30 cellular contexts compared by ENCODE assay signal in genomic region chr3:100027321-100027720, GRCh38.
DNase-seq lines count a peak whose midpoint lies in the region; ATAC-seq, FAIRE-seq and TF ChIP-seq lines count a peak whose summit lies in the region.
"Had no signal": no experiment of that assay in that cellular context is flagged by ENCODE, and none has a peak within 500 bp of the region (broad histone marks: within the 10 kb centered on the region; RNA-seq: fewer than 3 reads in every experiment).

No MANE protein-coding gene starts in this region.

- FAIRE-seq in astrocyte (lab: Jason Lieb, UNC) (no peak), keratinocyte (lab: Jason Lieb, UNC) (peak; percentile 34)
- FAIRE-seq: H1, HTR-8/SVneo had no signal

- H3K79me2 ChIP-seq in astrocyte (ENCODE audit: insufficient read depth, low read length) (no peaks in the 10 kb centered on the region), keratinocyte (ENCODE audit: control insufficient read depth, insufficient read depth, low read length) (no peaks in the 10 kb centered on the region)

- H3K4me3 ChIP-seq in IMR-90 (ENCODE audit: insufficient read depth, low read depth, low read length), result no peak overlapping the region
- no peak overlapping the region for H3K4me3 ChIP-seq in astrocyte (ENCODE audit: insufficient read depth, low read depth, low read length)
- no peak overlapping the region for H3K4me3 ChIP-seq in keratinocyte (ENCODE audit: control insufficient read depth in 2 of 3, extremely low read depth in 1 of 3, insufficient read depth in 2 of 3, low read depth in 1 of 3, low read length in 3 of 3)

- H2AFZ ChIP-seq in IMR-90 (replicated peaks; ENCODE audit: low read length, poor library complexity), result no peak overlapping the region
- H2AFZ ChIP-seq in astrocyte (ENCODE audit: low read depth, low read length), result no peak overlapping the region
- H2AFZ ChIP-seq in keratinocyte (ENCODE audit: control insufficient read depth, low read length), result no peak overlapping the region

- H3K27me3 Mint-ChIP-seq in astrocyte (ENCODE audit: low read depth, unreplicated experiment), result no peaks in the 10 kb centered on the region
- H3K27me3 Mint-ChIP-seq: CD8-positive, alpha-beta memory T cell had no signal

- CTCF ChIA-PET in IMR-90 (lab: Yijun Ruan, JAX), result no interaction called here

- BruUV-seq in IMR-90 (replicated peaks; lab: Mats Ljungman, UMichigan), result no TSS peak

- H3K27ac Mint-ChIP-seq in astrocyte (ENCODE audit: unreplicated experiment), result no peak overlapping the region
- H3K27ac Mint-ChIP-seq: CD14-positive monocyte; CD8-positive, alpha-beta memory T cell had no signal

- H3K4me2 ChIP-seq in IMR-90 (ENCODE audit: low read depth, low read length) (no peak overlapping the region), astrocyte (ENCODE audit: low read length) (no peak overlapping the region), keratinocyte (ENCODE audit: control insufficient read depth, extremely low read depth, insufficient read depth, low read depth, low read length) (no peak overlapping the region)
- H3K4me2 ChIP-seq: SK-N-SH had no signal

- no peak overlapping the region for H3K23ac ChIP-seq in IMR-90 (ENCODE audit: low read depth, low read length)

- no peak overlapping the region for H2BK120ac ChIP-seq in IMR-90 (ENCODE audit: low read depth, low read length)

- intact Hi-C loops in IMR-90 (cut with micrococcal nuclease), result no loop called here

- H3K14ac ChIP-seq in IMR-90 (replicated peaks; ENCODE audit: low read depth, low read length), result no peak overlapping the region

- H3K36me3 ChIP-seq in IMR-90 (ENCODE audit: control insufficient read depth, insufficient read depth, low read length), result no peaks in the 10 kb centered on the region
- H3K36me3 ChIP-seq in astrocyte (ENCODE audit: insufficient read depth, low read length), result no peaks in the 10 kb centered on the region
- H3K36me3 ChIP-seq in keratinocyte (ENCODE audit: control insufficient read depth in 2 of 2, extremely low read depth in 1 of 2, insufficient read depth in 2 of 2, low read length in 2 of 2), result peaks cover 0 to 4% of the 10 kb centered on the region in 2 experiments
- H3K36me3 ChIP-seq: BE2C had no signal

- no peak for TF ChIP-seq RAD21 in IMR-90 (IDR thresholded peaks at IDR 0.05; ENCODE audit: low read length)

- no peak overlapping the region for H2AK5ac ChIP-seq in IMR-90 (ENCODE audit: low read depth, low read length)

- no peak overlapping the region for H3K18ac ChIP-seq in IMR-90 (ENCODE audit: low read depth, low read length)

- POLR2A ChIA-PET in IMR-90 (lab: Charles Lee; ENCODE audit: unreplicated experiment), result no interaction called here

- H4K20me1 ChIP-seq in IMR-90 (ENCODE audit: insufficient read depth, low read length) (no peaks in the 10 kb centered on the region), astrocyte (ENCODE audit: insufficient read depth, low read length) (no peaks in the 10 kb centered on the region), keratinocyte (ENCODE audit: control insufficient read depth, extremely low read depth, insufficient read depth, low read length) (no peaks in the 10 kb centered on the region)

- dilution Hi-C loops in IMR-90 (cut with HindIII; ENCODE audit: low sequenced_read_pairs, unreplicated experiment), result no loop called here
- dilution Hi-C loops in keratinocyte (cut with MboI; ENCODE audit: extremely low pct_ligation_motif_present, low sequenced_read_pairs), result no loop called here

- no peaks in the 10 kb centered on the region for H3K27me3 ChIP-seq in IMR-90 (ENCODE audit: control insufficient read depth, insufficient read depth, low read length)
- no peaks in the 10 kb centered on the region for H3K27me3 ChIP-seq in astrocyte (ENCODE audit: insufficient read depth, low read length)
- H3K27me3 ChIP-seq in keratinocyte (ENCODE audit: control insufficient read depth, extremely low read depth, insufficient read depth, low read length), result no peaks in the 10 kb centered on the region
- H3K27me3 ChIP-seq: BE2C had no signal

- H3K9ac ChIP-seq in IMR-90 (ENCODE audit: low read depth, low read length) (no peak overlapping the region), astrocyte (ENCODE audit: low read length) (no peak overlapping the region), keratinocyte (ENCODE audit: control insufficient read depth, extremely low read depth, insufficient read depth, low read length) (no peak overlapping the region)
- H3K9ac ChIP-seq: SK-N-SH had no signal

- no peaks in the 10 kb centered on the region; a peak in 1 of 4 replicates for H3K79me1 ChIP-seq in IMR-90 (ENCODE audit: low read depth in 1 of 2, low read length in 2 of 2)

- no peak overlapping the region for H4K5ac ChIP-seq in IMR-90 (ENCODE audit: low read depth, low read length)

- WGBS in IMR-90 (ENCODE audit: extremely low coverage in 2 of 2, insufficient read length in 1 of 2), 2 experiments, result no CpG with 5 or more reads among the region's 1 CpG

- H3K27ac ChIP-seq in IMR-90 (ENCODE audit: insufficient read depth, low read length) (no peak overlapping the region), astrocyte (ENCODE audit: low read depth, low read length) (no peak overlapping the region), keratinocyte (ENCODE audit: control insufficient read depth, insufficient read depth, low read length) (no peak overlapping the region)

- no peak overlapping the region for H2AK9ac ChIP-seq in IMR-90 (replicated peaks; ENCODE audit: low read depth, low read length, poor library complexity)

- in situ Hi-C loops in IMR-90 (cut with MboI; ENCODE audit: low sequenced_read_pairs), result no loop called here

- no peak overlapping the region for H3K4ac ChIP-seq in IMR-90 (ENCODE audit: low read depth, low read length)

- no peak overlapping the region for H3K4me3 Mint-ChIP-seq in astrocyte (ENCODE audit: unreplicated experiment)
- H3K4me3 Mint-ChIP-seq: CD14-positive monocyte; CD8-positive, alpha-beta memory T cell had no signal

- no peaks in the 10 kb centered on the region for H3K36me3 Mint-ChIP-seq in astrocyte (ENCODE audit: low read depth, unreplicated experiment)
- H3K36me3 Mint-ChIP-seq: CD14-positive monocyte had no signal

- no peak for TF ChIP-seq POLR2A in IMR-90 (IDR thresholded peaks at IDR 0.05; ENCODE audit: low read depth, low read length)

- no peak overlapping the region for H3K56ac ChIP-seq in IMR-90 (ENCODE audit: extremely low read depth, insufficient read depth, low read length)

- H3K9me1 ChIP-seq in IMR-90 (ENCODE audit: insufficient read depth, low read length) (no peaks in the 10 kb centered on the region; the same call in 1 of the 2 replicates), keratinocyte (ENCODE audit: control insufficient read depth, extremely low read depth, insufficient read depth, low read length) (no peaks in the 10 kb centered on the region)

- DNase-seq in EH (ENCODE audit: low read depth), result peak; percentile 31
- DNase-seq in IMR-90, result peak; percentile 23
- peak; percentile 59 for DNase-seq in astrocyte (ENCODE audit: low read depth)
- no peak for DNase-seq in keratinocyte (ENCODE audit: low read depth, low spot score)
- no peak for DNase-seq in NCI-H2227 treated with DMSO at 0.1 percent for 48 hours (lab: John Stamatoyannopoulos, UW)
- DNase-seq in NCI-H510A treated with DMSO at 0.1 percent for 48 hours (lab: John Stamatoyannopoulos, UW), result no peak
- DNase-seq: 8988T; ACHN; BE2C; CD8-positive, alpha-beta memory T cell; DMS 273 treated with DMSO at 0.1 percent for 48 hours; DMS79 treated with DMSO at 0.1 percent for 48 hours; HCEC 1CT; KG1; NCI-H1092 treated with DMSO at 0.1 percent for 48 hours; NCI-H1436 treated with DMSO at 0.1 percent for 48 hours; NCI-H187 treated with DMSO at 0.1 percent for 48 hours; NCI-H2171 treated with DMSO at 0.1 percent for 48 hours; NCI-H446; NCI-H526; NCI-H82; NK-92 treated with Interleukin-12 subunit alpha and Interleukin-12 subunit beta, amount 100 ng/mL, for 24 hours; PC-3; SK-N-SH; SW 1271 had no signal

- H4K8ac ChIP-seq in IMR-90 (ENCODE audit: low read depth in 2 of 2, low read length in 2 of 2), result no peak overlapping the region

- H3K4me1 Mint-ChIP-seq in astrocyte (ENCODE audit: low read depth, unreplicated experiment), result peaks cover 44% of the 10 kb centered on the region
- H3K4me1 Mint-ChIP-seq: CD14-positive monocyte; CD8-positive, alpha-beta memory T cell had no signal

- H3K4me1 ChIP-seq in IMR-90 (ENCODE audit: control insufficient read depth, insufficient read depth, low read length) (peaks cover 10% of the 10 kb centered on the region), astrocyte (ENCODE audit: insufficient read depth, low read length) (peaks cover 31% of the 10 kb centered on the region), keratinocyte (ENCODE audit: control insufficient read depth, extremely low read depth, insufficient read depth, low read length) (peaks cover 45% of the 10 kb centered on the region)

- no peak overlapping the region for H2BK5ac ChIP-seq in IMR-90 (ENCODE audit: low read depth, low read length, poor library complexity, severe bottlenecking)

- no peak for ATAC-seq in IMR-90 (ENCODE audit: low read depth)
- ATAC-seq in GM21737 (IDR thresholded peaks at IDR 0.05; ENCODE audit: unreplicated experiment), result no peak
- no peak for ATAC-seq in HG03175 (IDR thresholded peaks at IDR 0.05; ENCODE audit: unreplicated experiment)
- ATAC-seq: PC-3 had no signal

- H2BK20ac ChIP-seq in IMR-90 (ENCODE audit: low read depth, low read length), result no peak overlapping the region

- no peak overlapping the region for H4K91ac ChIP-seq in IMR-90 (ENCODE audit: insufficient read depth, low read depth, low read length)

- no peaks in the 10 kb centered on the region for H3K9me3 Mint-ChIP-seq in astrocyte (ENCODE audit: unreplicated experiment)
- H3K9me3 Mint-ChIP-seq: CD14-positive monocyte; CD8-positive, alpha-beta memory T cell had no signal

- TF ChIP-seq CTCF in IMR-90 (conservative IDR thresholded peaks at IDR 0.05; ENCODE audit: low read depth, low read length) (no peak), astrocyte (IDR thresholded peaks at IDR 0.05; ENCODE audit: insufficient read depth, low read depth, low read length) (no peak), keratinocyte (optimal IDR thresholded peaks at IDR 0.05 in 1 of 3, IDR thresholded peaks at IDR 0.05 in 1 of 3, conservative IDR thresholded peaks at IDR 0.05 in 1 of 3; ENCODE audit: extremely low read depth in 1 of 3, insufficient read depth in 2 of 3, low read length in 3 of 3) (no peak)

- no peak overlapping the region for H2BK15ac ChIP-seq in IMR-90 (ENCODE audit: low read depth, low read length)

- H3K9me3 ChIP-seq in IMR-90 (ENCODE audit: control insufficient read depth, insufficient read depth, low read length) (no peaks in the 10 kb centered on the region), astrocyte (ENCODE audit: insufficient read depth, low read depth, low read length) (no peaks in the 10 kb centered on the region), keratinocyte (ENCODE audit: control insufficient read depth, low read depth, low read length) (no peaks in the 10 kb centered on the region)
- H3K9me3 ChIP-seq: BE2C, SK-N-SH had no signal

TF ChIP-seq in IMR-90, 13 proteins besides CTCF, POLR2A, EP300 and RAD21 (continues in another document):
- TF ChIP-seq BHLHE40 (IDR thresholded peaks at IDR 0.05; ENCODE audit: low read depth, low read length) (no peak), RFX5 (IDR thresholded peaks at IDR 0.05; ENCODE audit: low read depth, low read length) (no peak), NFE2L2 (IDR thresholded peaks at IDR 0.05; ENCODE audit: low read depth, low read length) (no peak), SMC3 (IDR thresholded peaks at IDR 0.05; ENCODE audit: low read depth, low read length) (no peak), MXI1 (IDR thresholded peaks at IDR 0.05; ENCODE audit: borderline replicate concordance, low read depth, low read length) (no peak)

Comparison
In these comparisons a context has a peak if more than half of its experiments do, and no peak if none do; other contexts are left out.
1. DNase-seq: peak in EH (single experiment), IMR-90 (single experiment) and astrocyte (single experiment); none in keratinocyte (single experiment), NCI-H2227 treated with DMSO at 0.1 percent for 48 hours (single experiment) and NCI-H510A treated with DMSO at 0.1 percent for 48 hours (single experiment).